ENCODE assay signal across 23 cellular contexts in genomic region chr1:245686006-245686405, GRCh38.
DNase-seq lines count a peak whose midpoint lies in the region; ATAC-seq, FAIRE-seq and TF ChIP-seq lines count a peak whose summit lies in the region.
"Had no signal": no experiment of that assay in that cellular context is flagged by ENCODE, and none has a peak within 500 bp of the region (broad histone marks: within the 10 kb centered on the region; RNA-seq: fewer than 3 reads in every experiment).

No MANE protein-coding gene starts in this region.

- H2BK5ac ChIP-seq in neuronal stem cell (ENCODE audit: low read length) = peak overlapping the region; percentile 75

- no TSS peak for BruUV-seq in HepG2 (replicated peaks; lab: Mats Ljungman, UMichigan)

- no peak for TF ChIP-seq RAD21 in HepG2 (CRISPR knock-in tag; IDR thresholded peaks at IDR 0.05)

- H2AFZ ChIP-seq in HepG2 (ENCODE audit: low read length) (no peak overlapping the region), neuronal stem cell (ENCODE audit: low read length) (no peak overlapping the region)

- TF ChIP-seq EP300 in HepG2 (IDR thresholded peaks at IDR 0.05; ENCODE audit: low read depth in 2 of 2, low read length in 2 of 2) (no peak), HepG2 (CRISPR knock-in tag; IDR thresholded peaks at IDR 0.05; ENCODE audit: borderline replicate concordance) (no peak)

- no peaks in the 10 kb centered on the region for H4K20me1 ChIP-seq in HepG2 (ENCODE audit: insufficient read depth, low read length)
- H4K20me1 ChIP-seq: BLaER1 had no signal

- WGBS in HepG2 (ENCODE audit: low lambda C conversion rate) = 85% methylated on average over 15 of the region's 25 CpGs
- WGBS in right lobe of liver (ENCODE audit: insufficient coverage, low coverage, low lambda C conversion rate, missing lambda C conversion rate) = 100% methylated on average over 1 of the region's 25 CpGs
- no CpG with 5 or more reads among the region's 25 CpGs for WGBS in neuronal stem cell (ENCODE audit: extremely low coverage in 2 of 2, insufficient read length in 2 of 2, insufficient replicate concordance in 1 of 2), 2 donors

- H3K9me3 ChIP-seq in HepG2 (ENCODE audit: low read length) = no peaks in the 10 kb centered on the region
- H3K9me3 ChIP-seq in right lobe of liver = no peaks in the 10 kb centered on the region
- no peaks in the 10 kb centered on the region for H3K9me3 ChIP-seq in kidney (ENCODE audit: control insufficient read depth in 1 of 2, low read length in 2 of 2)
- no peaks in the 10 kb centered on the region for H3K9me3 ChIP-seq in neuronal stem cell (replicated peaks in 1 of 2; ENCODE audit: control insufficient read depth in 2 of 2, insufficient read depth in 1 of 2, low read depth in 1 of 2, low read length in 2 of 2)
- no peaks in the 10 kb centered on the region for H3K9me3 ChIP-seq in CD4-positive, alpha-beta memory T cell (ENCODE audit: control insufficient read depth in 1 of 2, low read length in 2 of 2)

- in situ Hi-C loops in HepG2 (cut with HindIII; ENCODE audit: extremely low pct_ligation_motif_present, low pct_unique_long_range_greater_than_20kb) = no loop called here

- H3K4me3 Mint-ChIP-seq in CD4-positive, alpha-beta memory T cell = no peak overlapping the region
- H3K4me3 Mint-ChIP-seq: CD14-positive monocyte; CD8-positive, alpha-beta T cell; HFFc6 had no signal

- peak overlapping the region; percentile 83 for H2BK15ac ChIP-seq in neuronal stem cell (ENCODE audit: low read length)

- H3K4ac ChIP-seq in neuronal stem cell (ENCODE audit: low read length) = no peak overlapping the region

- TF ChIP-seq POLR2A in HepG2 (IDR thresholded peaks at IDR 0.05; ENCODE audit: insufficient read depth in 1 of 2, low read depth in 2 of 2, low read length in 2 of 2) = no peak
- TF ChIP-seq POLR2A in right lobe of liver (IDR thresholded peaks at IDR 0.05) = no peak

- FAIRE-seq in HepG2 (lab: Jason Lieb, UNC) = no peak
- no peak for FAIRE-seq in kidney (lab: Jason Lieb, UNC)
- FAIRE-seq: GM12891, GM18507, HTR-8/SVneo had no signal

- peak overlapping the region; percentile 64 for H3K18ac ChIP-seq in neuronal stem cell (ENCODE audit: low read length)

- H3K9ac ChIP-seq in HepG2 (ENCODE audit: insufficient read depth, low read depth, low read length) (no peak overlapping the region), kidney (ENCODE audit: low read length in 2 of 2) (no peak overlapping the region), neuronal stem cell (ENCODE audit: low read depth, low read length, poor library complexity) (no peak overlapping the region)
- H3K9ac ChIP-seq: BLaER1 had no signal

- no peak overlapping the region for H4K91ac ChIP-seq in neuronal stem cell (ENCODE audit: low read depth, low read length, poor library complexity)

- H3K27ac Mint-ChIP-seq in CD4-positive, alpha-beta memory T cell = no peak overlapping the region
- H3K27ac Mint-ChIP-seq: CD8-positive, alpha-beta T cell; HFFc6 had no signal

- peak overlapping the region; percentile 73 for H3K23ac ChIP-seq in neuronal stem cell (ENCODE audit: low read depth, low read length, poor library complexity)

- H3K9me3 Mint-ChIP-seq in CD4-positive, alpha-beta memory T cell = peaks cover 0 to 22% (median 2%) of the 10 kb centered on the region in 8 donors
- H3K9me3 Mint-ChIP-seq: CD8-positive, alpha-beta T cell; HFFc6 had no signal

- DNase-seq in HepG2 (ENCODE audit: low spot score) = no peak
- DNase-seq in right lobe of liver = no peak
- DNase-seq in kidney = peak; percentile 71
- no peak for DNase-seq in neuronal stem cell (ENCODE audit: low spot score)
- DNase-seq in COLO829 (ENCODE audit: low spot score) = no peak
- DNase-seq in CD4-positive, alpha-beta memory T cell = no peak
- no peak for DNase-seq in NCI-H2196 treated with DMSO at 0.1 percent for 48 hours (lab: John Stamatoyannopoulos, UW; ENCODE audit: unreplicated experiment)
- DNase-seq: 8988T; CD8-positive, alpha-beta T cell; COR-L47; DMS 273 treated with DMSO at 0.1 percent for 48 hours; DMS53; DND-41; EL; GOT3; H7; HFFc6 had no signal

- H3K14ac ChIP-seq in neuronal stem cell (ENCODE audit: low read length) = no peak overlapping the region

- peak overlapping the region; percentile 89 for H2AK5ac ChIP-seq in neuronal stem cell (ENCODE audit: low read depth, low read length)

- H3K36me3 ChIP-seq in HepG2 (replicated peaks in 1 of 2; ENCODE audit: control insufficient read depth in 1 of 2, insufficient read depth in 2 of 2, low read length in 2 of 2) (no peaks in the 10 kb centered on the region), right lobe of liver (no peaks in the 10 kb centered on the region), kidney (ENCODE audit: control insufficient read depth in 1 of 2, insufficient read depth in 2 of 2, low read length in 2 of 2) (no peaks in the 10 kb centered on the region), neuronal stem cell (replicated peaks in 1 of 2; ENCODE audit: control insufficient read depth in 2 of 2, insufficient read depth in 2 of 2, low read length in 2 of 2) (peaks cover 0 to 32% of the 10 kb centered on the region in 2 donors)
- no peaks in the 10 kb centered on the region for H3K36me3 ChIP-seq in CD4-positive, alpha-beta memory T cell (ENCODE audit: insufficient read depth, low read length)
- H3K36me3 ChIP-seq: BLaER1 had no signal

- H3K4me1 Mint-ChIP-seq in CD4-positive, alpha-beta memory T cell = no peaks in the 10 kb centered on the region

- H4K8ac ChIP-seq in neuronal stem cell (ENCODE audit: low read depth, low read length) = no peak overlapping the region

- CTCF ChIA-PET in HepG2 (lab: Yijun Ruan, JAX; ENCODE audit: low intra/inter-chr PET ratio, low total read pairs) = no interaction called here
- CTCF ChIA-PET in CD4-positive, alpha-beta memory T cell (lab: Charles Lee; ENCODE audit: partially characterized antibody) = no interaction called here

- POLR2A ChIA-PET in HepG2 (lab: Yijun Ruan, JAX) = no interaction called here
- POLR2A ChIA-PET in CD4-positive, alpha-beta memory T cell (lab: Charles Lee; ENCODE audit: partially characterized antibody) = no interaction called here

- H3K79me1 ChIP-seq in neuronal stem cell (ENCODE audit: low read depth, low read length) = no peaks in the 10 kb centered on the region

- H2BK12ac ChIP-seq in neuronal stem cell (ENCODE audit: low read length) = no peak overlapping the region

- H3K36me3 Mint-ChIP-seq in CD4-positive, alpha-beta memory T cell = no peaks in the 10 kb centered on the region
- H3K36me3 Mint-ChIP-seq: CD8-positive, alpha-beta T cell had no signal

- ATAC-seq in HepG2 (peak; percentile 16; the same call in 1 of the 3 replicates), right lobe of liver (no peak)
- ATAC-seq: CD8-positive, alpha-beta T cell; HCT116 had no signal

- no peaks in the 10 kb centered on the region for H3K4me1 ChIP-seq in HepG2 (ENCODE audit: insufficient read depth, low read length)
- H3K4me1 ChIP-seq in right lobe of liver = no peaks in the 10 kb centered on the region
- H3K4me1 ChIP-seq in kidney (ENCODE audit: control insufficient read depth in 1 of 2, insufficient read depth in 1 of 2, low read depth in 1 of 2, low read length in 2 of 2) = no peaks in the 10 kb centered on the region
- peaks cover 9% of the 10 kb centered on the region in 2 donors for H3K4me1 ChIP-seq in neuronal stem cell (ENCODE audit: control insufficient read depth in 2 of 2, insufficient read depth in 1 of 2, low read depth in 1 of 2, low read length in 2 of 2)
- H3K4me1 ChIP-seq in CD4-positive, alpha-beta memory T cell (ENCODE audit: insufficient read depth, low read length) = no peaks in the 10 kb centered on the region

- intact Hi-C loops in HepG2 (cut with micrococcal nuclease; ENCODE audit: unreplicated experiment) (no loop called here), right lobe of liver (cut with DNase I) (no loop called here), kidney (cut with DNase I) (no loop called here)
- intact Hi-C loops in CD4-positive, alpha-beta memory T cell (cut with micrococcal nuclease) = no loop called here

- TF ChIP-seq CTCF in HepG2 (CRISPR knock-in tag; IDR thresholded peaks at IDR 0.05) (no peak), right lobe of liver (IDR thresholded peaks at IDR 0.05) (no peak), kidney (IDR thresholded peaks at IDR 0.05; ENCODE audit: borderline replicate concordance, extremely low read depth, insufficient read depth) (no peak)

- H2BK120ac ChIP-seq in neuronal stem cell (ENCODE audit: low read depth, low read length) = no peak overlapping the region

- no peaks in the 10 kb centered on the region for H3K27me3 Mint-ChIP-seq in CD4-positive, alpha-beta memory T cell

- no peaks in the 10 kb centered on the region for H3K27me3 ChIP-seq in HepG2 (ENCODE audit: control insufficient read depth in 1 of 2, insufficient read depth in 2 of 2, low read length in 2 of 2)
- H3K27me3 ChIP-seq in right lobe of liver = no peaks in the 10 kb centered on the region
- peaks cover 0 to 2% (median 0%) of the 10 kb centered on the region in 3 experiments for H3K27me3 ChIP-seq in neuronal stem cell (ENCODE audit: control insufficient read depth in 3 of 3, insufficient read depth in 3 of 3, low read depth in 1 of 3, low read length in 3 of 3)
- H3K27me3 ChIP-seq in CD4-positive, alpha-beta memory T cell (ENCODE audit: insufficient read depth, low read length) = no peaks in the 10 kb centered on the region
- H3K27me3 ChIP-seq: BLaER1 had no signal

- no peak overlapping the region for H3K4me2 ChIP-seq in HepG2 (ENCODE audit: low read depth, low read length)
- H3K4me2 ChIP-seq in neuronal stem cell (ENCODE audit: insufficient read depth, low read length, poor library complexity, severe bottlenecking) = no peak overlapping the region
- H3K4me2 ChIP-seq: BLaER1 had no signal

- H3K4me3 ChIP-seq in HepG2 (replicated peaks in 1 of 3; ENCODE audit: insufficient read depth in 1 of 3, low read depth in 2 of 3, low read length in 3 of 3) (no peak overlapping the region), right lobe of liver (no peak overlapping the region), kidney (ENCODE audit: low read length in 2 of 2) (no peak overlapping the region), neuronal stem cell (ENCODE audit: low read length in 2 of 2) (no peak overlapping the region)
- no peak overlapping the region for H3K4me3 ChIP-seq in CD4-positive, alpha-beta memory T cell (ENCODE audit: low read length in 2 of 2)
- H3K4me3 ChIP-seq: BLaER1 had no signal

- no peaks in the 10 kb centered on the region for H3K79me2 ChIP-seq in HepG2 (ENCODE audit: insufficient read depth, low read length)

- H3K27ac ChIP-seq in HepG2 (ENCODE audit: extremely low read length, insufficient read depth, low read length) = no peak overlapping the region
- no peak overlapping the region for H3K27ac ChIP-seq in right lobe of liver
- no peak overlapping the region for H3K27ac ChIP-seq in kidney (ENCODE audit: low read depth in 2 of 2, low read length in 2 of 2)
- H3K27ac ChIP-seq in neuronal stem cell (replicated peaks; ENCODE audit: low read length) = no peak overlapping the region
- H3K27ac ChIP-seq in CD4-positive, alpha-beta memory T cell (ENCODE audit: low read depth, low read length) = no peak overlapping the region
- H3K27ac ChIP-seq: BLaER1 had no signal
